ENCODE assay signal across 14 cellular contexts in genomic region chr14:36901846-36902245, GRCh38.
"Had no signal": no experiment of that assay in that cellular context is flagged by ENCODE, and none has a peak within 500 bp of the region (broad histone marks: within the 10 kb centered on the region; RNA-seq: fewer than 3 reads in every experiment).

No MANE protein-coding gene starts in this region.

- H3K4me1 Mint-ChIP-seq: activated CD4-positive, alpha-beta memory T cell treated with anti-CD3 and anti-CD28 coated beads, Interleukin-2, amount 10 ng/mL, durations not matched to agents 7 days and 5 days; immature natural killer cell; naive thymus-derived CD4-positive, alpha-beta T cell had no signal

- H3K4me3 Mint-ChIP-seq: activated CD4-positive, alpha-beta memory T cell treated with anti-CD3 and anti-CD28 coated beads, Interleukin-2, amount 10 ng/mL, durations not matched to agents 7 days and 5 days; immature natural killer cell; naive thymus-derived CD4-positive, alpha-beta T cell had no signal

- DNase-seq: activated CD4-positive, alpha-beta memory T cell treated with anti-CD3 and anti-CD28 coated beads, Interleukin-2, amount 10 ng/mL, durations not matched to agents 7 days and 5 days; caudate nucleus; effector CD8-positive, alpha-beta T cell; immature natural killer cell; left cardiac atrium; naive thymus-derived CD4-positive, alpha-beta T cell; right cardiac atrium; spleen; stimulated activated CD4-positive, alpha-beta T cell treated with anti-CD3 and anti-CD28 coated beads, Interleukin-2, amount 100 ng/mL, for 24 hours; stimulated activated naive CD4-positive, alpha-beta T cell; SW 1271; T1000; trophoblast cell had no signal

- ATAC-seq: left cardiac atrium; naive thymus-derived CD4-positive, alpha-beta T cell; right cardiac atrium had no signal

- H3K36me3 Mint-ChIP-seq: naive thymus-derived CD4-positive, alpha-beta T cell had no signal

- H3K4me3 ChIP-seq: coronary artery, spleen had no signal

- H3K27me3 Mint-ChIP-seq: activated CD4-positive, alpha-beta memory T cell treated with anti-CD3 and anti-CD28 coated beads, Interleukin-2, amount 10 ng/mL, durations not matched to agents 7 days and 5 days; naive thymus-derived CD4-positive, alpha-beta T cell had no signal

- H3K27ac Mint-ChIP-seq: activated CD4-positive, alpha-beta memory T cell treated with anti-CD3 and anti-CD28 coated beads, Interleukin-2, amount 10 ng/mL, durations not matched to agents 7 days and 5 days; immature natural killer cell; naive thymus-derived CD4-positive, alpha-beta T cell had no signal
